8 cellular contexts compared by ENCODE assay signal in the genomic region with DNA sequence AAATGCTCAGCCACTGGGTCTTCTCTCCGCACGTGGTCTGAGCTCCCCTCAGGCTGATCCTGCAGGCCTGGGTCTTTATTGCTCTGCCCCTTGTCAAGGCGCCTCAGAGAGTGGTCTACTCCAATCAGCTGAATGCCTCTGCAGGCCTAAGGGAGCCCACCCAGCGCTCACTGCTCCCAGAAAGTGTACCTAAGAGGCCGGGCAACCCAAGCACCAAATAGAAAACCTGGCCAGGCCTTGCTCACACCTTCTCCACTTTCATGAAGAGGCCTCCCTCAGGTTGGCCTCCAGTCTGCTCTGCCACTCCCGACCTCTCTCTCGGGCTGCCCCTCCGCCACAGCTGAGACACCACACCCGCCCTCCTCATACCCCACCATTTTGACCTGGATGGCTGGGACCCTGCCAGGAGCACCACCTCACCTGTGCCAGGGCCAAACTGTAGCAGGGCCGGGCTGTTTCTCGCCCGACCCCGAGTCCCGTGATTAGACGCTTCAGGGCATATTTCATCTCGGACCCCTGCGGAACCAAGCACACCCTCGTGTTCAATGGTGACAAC. TPM values are rescaled to one million over a fixed set of nuclear protein-coding genes. Genes with fewer than 3 reads are reported as not detected.
DNase-seq lines count a peak whose midpoint lies in the region; ATAC-seq and TF ChIP-seq lines count a peak whose summit lies in the region.

No MANE protein-coding gene starts in this region.

- TF ChIP-seq CTCF in kidney epithelial cell (IDR thresholded peaks at IDR 0.05; ENCODE audit: insufficient read depth, low read length, poor library complexity, severe bottlenecking) (no peak), testis (IDR thresholded peaks at IDR 0.05) (no peak)

- peaks cover 18% of the 10 kb centered on the region for H3K4me1 ChIP-seq in testis

- H3K9me3 ChIP-seq in testis: no peaks in the 10 kb centered on the region

- 6 to 14% methylated on average over 11 to 18 of the region's 18 CpGs for WGBS in testis, 2 donors

- peaks cover 4% of the 10 kb centered on the region for H3K36me3 ChIP-seq in kidney epithelial cell (ENCODE audit: control insufficient read depth, insufficient read depth, low read length)
- no peaks in the 10 kb centered on the region for H3K36me3 ChIP-seq in testis (ENCODE audit: low read depth, missing control alignments)

- no peak overlapping the region for H3K27ac ChIP-seq in testis

- CTCF ChIA-PET in activated CD4-positive, alpha-beta T cell treated with anti-CD3 and anti-CD28 coated beads for 36 hours (lab: Charles Lee): interaction anchor here (0.6 to 2.3 kb wide), 5 partner anchors 9 to 18 kb away, joined by 3 to 11 read pairs (median 7); no protein-coding TSS in a partner anchor

- DNase-seq in activated CD4-positive, alpha-beta T cell treated with anti-CD3 and anti-CD28 coated beads for 36 hours: no peak
- DNase-seq in activated CD4-positive, alpha-beta T cell treated with anti-CD3 and anti-CD28 coated beads, Interleukin-2, amount 50 U/mL, for 48 hours: no peak
- no peak for DNase-seq in activated naive CD8-positive, alpha-beta T cell treated with anti-CD3 and anti-CD28 coated beads for 36 hours
- DNase-seq in kidney epithelial cell (ENCODE audit: low read depth) (no peak), testis (no peak), NCI-H69 (lab: John Stamatoyannopoulos, UW) (no peak), DMS79 treated with DMSO at 0.1 percent for 48 hours (lab: John Stamatoyannopoulos, UW) (no peak), foreskin melanocyte (no peak)

- H3K27me3 ChIP-seq in kidney epithelial cell (ENCODE audit: control insufficient read depth, insufficient read depth, low read length) (no peaks in the 10 kb centered on the region), testis (no peaks in the 10 kb centered on the region)

- H3K27ac Mint-ChIP-seq in activated CD4-positive, alpha-beta T cell treated with anti-CD3 and anti-CD28 coated beads for 36 hours: peak overlapping the region; percentile 96
- H3K27ac Mint-ChIP-seq in activated naive CD8-positive, alpha-beta T cell treated with anti-CD3 and anti-CD28 coated beads for 36 hours: peak overlapping the region; percentile 93

- POLR2A ChIA-PET in activated CD4-positive, alpha-beta T cell treated with anti-CD3 and anti-CD28 coated beads for 36 hours (lab: Charles Lee): interaction anchor here (0.9 to 1.4 kb wide), 3 partner anchors 12 to 19 kb away, joined by 3 to 4 read pairs (median 3); no protein-coding TSS in a partner anchor

- ATAC-seq in activated CD4-positive, alpha-beta T cell treated with anti-CD3 and anti-CD28 coated beads for 36 hours: peak; percentile 5

- no peaks in the 10 kb centered on the region for H3K27me3 Mint-ChIP-seq in activated CD4-positive, alpha-beta T cell treated with anti-CD3 and anti-CD28 coated beads for 36 hours
- no peaks in the 10 kb centered on the region for H3K27me3 Mint-ChIP-seq in activated naive CD8-positive, alpha-beta T cell treated with anti-CD3 and anti-CD28 coated beads for 36 hours

- H3K36me3 Mint-ChIP-seq in activated CD4-positive, alpha-beta T cell treated with anti-CD3 and anti-CD28 coated beads for 36 hours (ENCODE audit: low read depth): peaks cover 33% of the 10 kb centered on the region
- peaks cover 32% of the 10 kb centered on the region for H3K36me3 Mint-ChIP-seq in activated naive CD8-positive, alpha-beta T cell treated with anti-CD3 and anti-CD28 coated beads for 36 hours

- H3K4me1 Mint-ChIP-seq in activated CD4-positive, alpha-beta T cell treated with anti-CD3 and anti-CD28 coated beads for 36 hours: peaks cover 21% of the 10 kb centered on the region
- H3K4me1 Mint-ChIP-seq in activated naive CD8-positive, alpha-beta T cell treated with anti-CD3 and anti-CD28 coated beads for 36 hours: peaks cover 20% of the 10 kb centered on the region

- H3K9me3 Mint-ChIP-seq in activated CD4-positive, alpha-beta T cell treated with anti-CD3 and anti-CD28 coated beads for 36 hours (ENCODE audit: low read depth): no peaks in the 10 kb centered on the region
- no peaks in the 10 kb centered on the region for H3K9me3 Mint-ChIP-seq in activated naive CD8-positive, alpha-beta T cell treated with anti-CD3 and anti-CD28 coated beads for 36 hours

- peak overlapping the region; percentile 93 for H3K4me3 Mint-ChIP-seq in activated CD4-positive, alpha-beta T cell treated with anti-CD3 and anti-CD28 coated beads for 36 hours
- H3K4me3 Mint-ChIP-seq in activated naive CD8-positive, alpha-beta T cell treated with anti-CD3 and anti-CD28 coated beads for 36 hours: peak overlapping the region; percentile 97

- no peak for TF ChIP-seq POLR2A in testis (IDR thresholded peaks at IDR 0.05)

- H3K4me3 ChIP-seq in kidney epithelial cell (ENCODE audit: low read depth, low read length) (peak overlapping the region; percentile 82), testis (peak overlapping the region; percentile 66 to 86)

- intact Hi-C loops in activated CD4-positive, alpha-beta T cell treated with anti-CD3 and anti-CD28 coated beads for 36 hours (cut with DNase I, micrococcal nuclease): no loop called here
- intact Hi-C loops in testis (cut with DNase I; ENCODE audit: low total_unique reads): no loop called here

RNA-seq across cellular contexts. Expression of a gene that starts 0.7 kb away (rescaled TPM):
- total RNA-seq in activated CD4-positive, alpha-beta T cell treated with anti-CD3 and anti-CD28 coated beads for 36 hours: 100 to 1,000 TPM in 1 of 2 experiments, 10 to 100 TPM in 1; 97.7 to 144 TPM
- total RNA-seq in activated naive CD8-positive, alpha-beta T cell treated with anti-CD3 and anti-CD28 coated beads for 36 hours: 100 to 1,000 TPM; 174 to 176 TPM
- total RNA-seq in kidney epithelial cell: 92.0 and 103 TPM in 2 replicates
- total RNA-seq in testis: 10 to 100 TPM; 74.1 to 78.9 TPM
- 32.9 TPM for polyA plus RNA-seq in testis (ENCODE audit: insufficient read depth, low read depth, low replicate concordance)

RNA-seq across cellular contexts. Expression of a gene that starts 5.9 kb away (rescaled TPM):
- not detected for total RNA-seq in activated CD4-positive, alpha-beta T cell treated with anti-CD3 and anti-CD28 coated beads for 36 hours
- total RNA-seq in activated naive CD8-positive, alpha-beta T cell treated with anti-CD3 and anti-CD28 coated beads for 36 hours: not detected
- total RNA-seq in kidney epithelial cell: 0.07 and 0.38 TPM in 2 replicates
- 1 to 10 TPM; 3.8 to 5.9 TPM for total RNA-seq in testis
- 2.5 TPM for polyA plus RNA-seq in testis (ENCODE audit: insufficient read depth, low read depth, low replicate concordance)

RNA-seq across cellular contexts. Expression of a gene that starts 29.8 kb away (rescaled TPM):
- not detected for total RNA-seq in activated CD4-positive, alpha-beta T cell treated with anti-CD3 and anti-CD28 coated beads for 36 hours
- not detected for total RNA-seq in activated naive CD8-positive, alpha-beta T cell treated with anti-CD3 and anti-CD28 coated beads for 36 hours
- total RNA-seq in kidney epithelial cell (0.14 and 0.46 TPM in 2 replicates), testis (1 to 10 TPM; 2.6 to 4.3 TPM)
- 6.9 TPM for polyA plus RNA-seq in testis (ENCODE audit: insufficient read depth, low read depth, low replicate concordance)

RNA-seq across cellular contexts. Expression of a gene that starts 55.8 kb away (rescaled TPM):
- total RNA-seq in activated CD4-positive, alpha-beta T cell treated with anti-CD3 and anti-CD28 coated beads for 36 hours: under 1 TPM; 0.07 to 0.37 TPM
- total RNA-seq in activated naive CD8-positive, alpha-beta T cell treated with anti-CD3 and anti-CD28 coated beads for 36 hours: under 1 TPM; 0.20 to 0.43 TPM
- total RNA-seq in kidney epithelial cell (47.3 and 53.1 TPM in 2 replicates), testis (1 to 10 TPM; 6.7 to 8.0 TPM)
- polyA plus RNA-seq in testis (ENCODE audit: insufficient read depth, low read depth, low replicate concordance): 11.5 TPM
